In genomic region chr16:49464877-49465504, GRCh38 we compare ENCODE assay signal across 9 cellular contexts.
A peak's percentile ranks its signal among the peaks of the same experiment; 100 is the strongest.
DNase-seq lines count a peak whose midpoint lies in the region; ATAC-seq and TF ChIP-seq lines count a peak whose summit lies in the region.
"Had no signal": no experiment of that assay in that cellular context is flagged by ENCODE, and none has a peak within 500 bp of the region (broad histone marks: within the 10 kb centered on the region; RNA-seq: fewer than 3 reads in every experiment).

No MANE protein-coding gene starts in this region.

- no peaks in the 10 kb centered on the region for H3K36me3 Mint-ChIP-seq in naive thymus-derived CD8-positive, alpha-beta T cell

- H3K4me1 ChIP-seq in ES-I3 (ENCODE audit: insufficient read depth, low read length): no peaks in the 10 kb centered on the region; the same call in 1 of the 2 replicates

- no peak overlapping the region for H3K4me3 ChIP-seq in cardiac fibroblast (replicated peaks in 1 of 2; ENCODE audit: low read depth in 2 of 2, low read length in 2 of 2)

- TF ChIP-seq CTCF in cardiac fibroblast (IDR thresholded peaks at IDR 0.05; ENCODE audit: low read depth, low read length): peak; percentile 21

- peak overlapping the region in 7 of 10 donors; percentile 32 to 78 (median 47) for H3K4me3 Mint-ChIP-seq in naive thymus-derived CD8-positive, alpha-beta T cell

- peak; percentile 27 for ATAC-seq in HG02885 (IDR thresholded peaks at IDR 0.05; ENCODE audit: poor library complexity, unreplicated experiment)
- ATAC-seq in naive thymus-derived CD8-positive, alpha-beta T cell: no peak
- no peak for ATAC-seq in GM19467 (IDR thresholded peaks at IDR 0.05; ENCODE audit: unreplicated experiment)
- ATAC-seq in GM19035 (IDR thresholded peaks at IDR 0.05; ENCODE audit: unreplicated experiment): no peak

- no peaks in the 10 kb centered on the region for H3K9me3 ChIP-seq in ES-I3 (ENCODE audit: control insufficient read depth, insufficient read depth, low read length)

- H3K27me3 Mint-ChIP-seq in naive thymus-derived CD8-positive, alpha-beta T cell: peaks cover 0 to 2% (median 0%) of the 10 kb centered on the region in 5 donors

- H3K9me3 Mint-ChIP-seq in naive thymus-derived CD8-positive, alpha-beta T cell: no peaks in the 10 kb centered on the region

- H3K9ac ChIP-seq in ES-I3 (ENCODE audit: low read depth, low read length): peak overlapping the region; percentile 73

- POLR2A ChIA-PET in naive thymus-derived CD8-positive, alpha-beta T cell (lab: Charles Lee): no interaction called here

- H3K4me1 Mint-ChIP-seq in naive thymus-derived CD8-positive, alpha-beta T cell: peaks cover 31 to 64% (median 48%) of the 10 kb centered on the region in 4 donors

- no peaks in the 10 kb centered on the region for H3K36me3 ChIP-seq in ES-I3 (ENCODE audit: insufficient read depth, low read length)

- DNase-seq in cardiac fibroblast (ENCODE audit: low read depth in 2 of 2) (no peak), OCI-M2 (lab: John Stamatoyannopoulos, UW; ENCODE audit: unreplicated experiment) (no peak), OCI-M1 (lab: John Stamatoyannopoulos, UW) (no peak)
- DNase-seq in naive thymus-derived CD8-positive, alpha-beta T cell: peak in 3 of 10 donors; percentile 18 to 64 (median 36)
- DNase-seq: foreskin melanocyte had no signal

- H3K27ac Mint-ChIP-seq in naive thymus-derived CD8-positive, alpha-beta T cell: peak overlapping the region; percentile 70 to 98 (median 95)
